ENCODE assay signal across 1 cellular context in genomic region chr5:126937796-126938195, GRCh38.
TF ChIP-seq lines count a peak whose summit lies in the region.

No MANE protein-coding gene starts in this region.

TF ChIP-seq in WTC11, 78 proteins besides CTCF, POLR2A, EP300 and RAD21 (continued from another document):
- TF ChIP-seq TP53 (CRISPR knock-in tag; IDR thresholded peaks at IDR 0.05) (no peak), ARID4B (CRISPR knock-in tag; IDR thresholded peaks at IDR 0.05; ENCODE audit: borderline replicate concordance) (no peak), GRHL2 (CRISPR knock-in tag; IDR thresholded peaks at IDR 0.05; ENCODE audit: insufficient replicate concordance, severe bottlenecking) (no peak)
